ENCODE assay signal across 1 cellular context in the genomic region with DNA sequence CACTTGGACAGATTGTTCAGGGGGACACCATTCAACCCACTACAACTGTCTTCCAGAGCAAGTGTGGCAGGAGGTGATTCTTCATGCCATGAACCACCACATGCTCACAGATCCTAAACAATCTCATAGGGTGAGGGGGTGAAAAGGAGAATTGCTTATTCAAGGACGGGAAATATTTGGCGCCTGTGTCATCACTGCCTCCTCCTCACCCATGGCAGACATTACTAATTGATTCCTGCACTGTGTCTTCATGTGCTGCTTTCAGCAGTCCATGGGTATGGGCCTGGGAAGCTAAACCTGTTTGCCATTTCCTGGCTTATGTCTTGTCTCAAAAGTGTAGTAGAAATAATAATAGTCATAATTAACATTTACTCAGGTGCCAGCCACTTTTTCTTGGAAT.
TF ChIP-seq lines count a peak whose summit lies in the region.

No MANE protein-coding gene starts in this region.

TF ChIP-seq in HCT116, 20 proteins besides CTCF, POLR2A, EP300 and RAD21 (continued from another document):
- TF ChIP-seq FOSL1 (IDR thresholded peaks at IDR 0.05; ENCODE audit: low read depth), result 0 out of 2 replicates have a peak, but pooled peaks have one; percentile 9
- TF ChIP-seq, protein P1, sequence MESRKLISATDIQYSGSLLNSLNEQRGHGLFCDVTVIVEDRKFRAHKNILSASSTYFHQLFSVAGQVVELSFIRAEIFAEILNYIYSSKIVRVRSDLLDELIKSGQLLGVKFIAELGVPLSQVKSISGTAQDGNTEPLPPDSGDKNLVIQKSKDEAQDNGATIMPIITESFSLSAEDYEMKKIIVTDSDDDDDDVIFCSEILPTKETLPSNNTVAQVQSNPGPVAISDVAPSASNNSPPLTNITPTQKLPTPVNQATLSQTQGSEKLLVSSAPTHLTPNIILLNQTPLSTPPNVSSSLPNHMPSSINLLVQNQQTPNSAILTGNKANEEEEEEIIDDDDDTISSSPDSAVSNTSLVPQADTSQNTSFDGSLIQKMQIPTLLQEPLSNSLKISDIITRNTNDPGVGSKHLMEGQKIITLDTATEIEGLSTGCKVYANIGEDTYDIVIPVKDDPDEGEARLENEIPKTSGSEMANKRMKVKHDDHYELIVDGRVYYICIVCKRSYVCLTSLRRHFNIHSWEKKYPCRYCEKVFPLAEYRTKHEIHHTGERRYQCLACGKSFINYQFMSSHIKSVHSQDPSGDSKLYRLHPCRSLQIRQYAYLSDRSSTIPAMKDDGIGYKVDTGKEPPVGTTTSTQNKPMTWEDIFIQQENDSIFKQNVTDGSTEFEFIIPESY (IDR thresholded peaks at IDR 0.05; ENCODE audit: extremely low read depth, insufficient replicate concordance, low read length), result no peak
- TF ChIP-seq SRF (IDR thresholded peaks at IDR 0.05; ENCODE audit: low read depth), result 0 out of 2 replicates have a peak, but pooled peaks have one; percentile 24
- no peak for TF ChIP-seq ZFX (IDR thresholded peaks at IDR 0.05)
